Comparison of ENCODE assay signal across 14 cellular contexts in the genomic region with DNA sequence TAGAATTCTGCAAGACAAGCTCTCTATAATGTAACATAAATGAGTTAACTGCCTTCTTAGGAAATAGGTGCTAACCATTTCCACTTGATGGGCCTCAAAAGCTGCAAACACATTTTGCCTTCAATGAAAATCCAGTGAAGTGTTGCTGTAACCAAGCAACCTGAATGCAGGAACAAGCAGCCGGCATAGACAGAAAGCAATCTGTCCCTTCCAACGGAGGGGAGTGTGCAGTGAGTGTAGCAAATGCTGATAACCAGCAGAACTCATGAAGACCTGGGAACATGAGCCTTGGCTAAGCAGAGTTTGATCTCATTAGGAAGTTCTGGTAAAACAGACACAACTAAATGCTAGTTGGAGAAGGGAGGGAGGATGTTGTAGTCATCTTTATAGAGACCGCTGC.
DNase-seq lines count a peak whose midpoint lies in the region; ATAC-seq lines count a peak whose summit lies in the region.
"Had no signal": no experiment of that assay in that cellular context is flagged by ENCODE, and none has a peak within 500 bp of the region (broad histone marks: within the 10 kb centered on the region; RNA-seq: fewer than 3 reads in every experiment).

No MANE protein-coding gene starts in this region.

- peaks cover 3% of the 10 kb centered on the region for H3K9me3 Mint-ChIP-seq in activated CD4-positive, alpha-beta T cell treated with anti-CD3 and anti-CD28 coated beads, Interleukin-2, amount 10 ng/mL, durations not matched to agents 24 days and 14 days

- DNase-seq in activated CD4-positive, alpha-beta T cell treated with anti-CD3 and anti-CD28 coated beads, Interleukin-2, amount 10 ng/mL, durations not matched to agents 24 days and 14 days: peak; percentile 24
- DNase-seq in activated CD4-positive, alpha-beta T cell treated with anti-CD3 and anti-CD28 coated beads, Interleukin-2, amount 50 U/mL, for 1 hour: no peak
- DNase-seq in NCI-H345 treated with DMSO at 0.1 percent for 48 hours (lab: John Stamatoyannopoulos, UW; ENCODE audit: unreplicated experiment) (peak; percentile 74), left kidney (ENCODE audit: low read depth, low spot score) (peak; percentile 93), T-helper 9 cell (no peak), posterior vena cava (ENCODE audit: low spot score) (no peak), HT-29 (ENCODE audit: low spot score) (no peak), aorta (no peak)
- DNase-seq: activated CD8-positive, alpha-beta memory T cell treated with anti-CD3 and anti-CD28 coated beads for 24 hours; activated effector memory CD4-positive, alpha-beta T cell treated with anti-CD3 and anti-CD28 coated beads, Interleukin-2, amount 50 U/mL, for 16 hours; Kasumi-1; PC-9 had no signal

- H3K4me1 Mint-ChIP-seq in activated CD4-positive, alpha-beta T cell treated with anti-CD3 and anti-CD28 coated beads, Interleukin-2, amount 10 ng/mL, durations not matched to agents 24 days and 14 days: no peaks in the 10 kb centered on the region

- no peaks in the 10 kb centered on the region for H3K4me1 ChIP-seq in aorta (ENCODE audit: control insufficient read depth in 1 of 2, insufficient read depth in 2 of 2, low read length in 2 of 2)
- H3K4me1 ChIP-seq: gastroesophageal sphincter had no signal

- H3K36me3 ChIP-seq in aorta (ENCODE audit: control insufficient read depth in 1 of 2, insufficient read depth in 2 of 2, low read length in 1 of 2): no peaks in the 10 kb centered on the region
- H3K36me3 ChIP-seq: gastroesophageal sphincter had no signal

- H3K27me3 Mint-ChIP-seq in activated CD4-positive, alpha-beta T cell treated with anti-CD3 and anti-CD28 coated beads, Interleukin-2, amount 10 ng/mL, durations not matched to agents 24 days and 14 days: no peaks in the 10 kb centered on the region

- peaks cover 4% of the 10 kb centered on the region for H3K9me3 ChIP-seq in aorta (ENCODE audit: control insufficient read depth, low read length)

- WGBS in aorta, 2 donors: 60 to 71% methylated on average over 3 of the region's 3 CpGs

- intact Hi-C loops in activated CD4-positive, alpha-beta T cell treated with anti-CD3 and anti-CD28 coated beads, Interleukin-2, amount 10 ng/mL, durations not matched to agents 24 days and 14 days (cut with micrococcal nuclease): no loop called here
- intact Hi-C loops in posterior vena cava (cut with DNase I) (no loop called here), aorta (cut with DNase I) (no loop called here)

- no peak overlapping the region for H3K4me3 ChIP-seq in aorta (ENCODE audit: low read length in 2 of 2)
- H3K4me3 ChIP-seq: gastroesophageal sphincter, PC-9 had no signal

- H3K27ac Mint-ChIP-seq in activated CD4-positive, alpha-beta T cell treated with anti-CD3 and anti-CD28 coated beads, Interleukin-2, amount 10 ng/mL, durations not matched to agents 24 days and 14 days: no peak overlapping the region

- no peak overlapping the region for H3K27ac ChIP-seq in aorta (ENCODE audit: low read depth in 1 of 2, low read length in 2 of 2)
- H3K27ac ChIP-seq: gastroesophageal sphincter, PC-9 had no signal

- no peak for ATAC-seq in aorta (ENCODE audit: low FRiP score)
- ATAC-seq: gastroesophageal sphincter, SK-N-SH treated with all-trans-retinoic acid at 6 μM for 48 hours had no signal

- no peak overlapping the region for H3K4me3 Mint-ChIP-seq in activated CD4-positive, alpha-beta T cell treated with anti-CD3 and anti-CD28 coated beads, Interleukin-2, amount 10 ng/mL, durations not matched to agents 24 days and 14 days

- H3K27me3 ChIP-seq in aorta (ENCODE audit: control insufficient read depth in 1 of 2, insufficient read depth in 2 of 2, low read length in 1 of 2): no peaks in the 10 kb centered on the region
- H3K27me3 ChIP-seq: gastroesophageal sphincter had no signal

- H3K36me3 Mint-ChIP-seq in activated CD4-positive, alpha-beta T cell treated with anti-CD3 and anti-CD28 coated beads, Interleukin-2, amount 10 ng/mL, durations not matched to agents 24 days and 14 days (ENCODE audit: low read depth): no peaks in the 10 kb centered on the region

Comparison
In these comparisons a context has a peak if more than half of its experiments do, and no peak if none do; other contexts are left out.
1. DNase-seq: peak in activated CD4-positive, alpha-beta T cell treated with anti-CD3 and anti-CD28 coated beads, Interleukin-2, amount 10 ng/mL, durations not matched to agents 24 days and 14 days (single experiment), NCI-H345 treated with DMSO at 0.1 percent for 48 hours (single experiment) and left kidney (single experiment); none in activated CD4-positive, alpha-beta T cell treated with anti-CD3 and anti-CD28 coated beads, Interleukin-2, amount 50 U/mL, for 1 hour (single experiment), T-helper 9 cell (single experiment), posterior vena cava (single experiment), HT-29 (single experiment) and aorta (0 of 2).